25 cellular contexts compared by ENCODE assay signal in genomic region chr10:84258034-84258695, GRCh38. TPM values are rescaled to one million over a fixed set of nuclear protein-coding genes. Genes with fewer than 3 reads are reported as not detected.
"Had no signal": no experiment of that assay in that cellular context is flagged by ENCODE, and none has a peak within 500 bp of the region (broad histone marks: within the 10 kb centered on the region; RNA-seq: fewer than 3 reads in every experiment).

No MANE protein-coding gene starts in this region.

- DNase-seq: cortex of kidney; effector memory CD4-positive, alpha-beta T cell; glutamatergic neuron; immature natural killer cell; kidney; left cardiac atrium; left ventricle myocardium inferior; mesendoderm; naive B cell; posterior cingulate gyrus; sigmoid colon; stimulated activated CD4-positive, alpha-beta T cell treated with anti-CD3 and anti-CD28 coated beads, Interleukin-2, amount 100 ng/mL, for 24 hours; stimulated activated CD4-positive, alpha-beta T cell treated with anti-CD3 and anti-CD28 coated beads, Interleukin-4, amount 100 ng/mL, for 4 hours; stimulated activated naive CD4-positive, alpha-beta T cell; stomach; transverse colon had no signal

- ATAC-seq: gastroesophageal sphincter, left cardiac atrium had no signal

RNA-seq across cellular contexts. Expression of gene RGR, which starts 13.3 kb away (rescaled TPM):
- total RNA-seq: fibroblast of villous mesenchyme, kidney, pulmonary artery endothelial cell, right atrium auricular region, stomach, thoracic aorta had no signal

RNA-seq across cellular contexts. Expression of gene LRIT1, which starts 16.8 kb away (rescaled TPM):
- total RNA-seq: esophagus muscularis mucosa, fibroblast of villous mesenchyme, kidney, left cardiac atrium, left ventricle myocardium inferior, lung, omental fat pad, pulmonary artery endothelial cell, right atrium auricular region, sigmoid colon, stomach, thoracic aorta, transverse colon, urinary bladder had no signal

RNA-seq across cellular contexts. Expression of gene LRIT2, which starts 32.8 kb away (rescaled TPM):
- total RNA-seq: fibroblast of villous mesenchyme, gastroesophageal sphincter, kidney, left ventricle myocardium inferior, lung, omental fat pad, pulmonary artery endothelial cell, right atrium auricular region, sigmoid colon, stomach, thoracic aorta, transverse colon, urinary bladder had no signal
